31 cellular contexts compared by ENCODE assay signal in genomic region chr3:88775026-88775690, GRCh38.
"Had no signal": no experiment of that assay in that cellular context is flagged by ENCODE, and none has a peak within 500 bp of the region (broad histone marks: within the 10 kb centered on the region; RNA-seq: fewer than 3 reads in every experiment).

No MANE protein-coding gene starts in this region.

- H3K4me3 Mint-ChIP-seq: activated B cell treated with CpG ODN at 0.5 μM for 24 hours; activated CD4-positive, alpha-beta memory T cell treated with anti-CD3 and anti-CD28 coated beads for 36 hours; activated CD8-positive, alpha-beta memory T cell treated with anti-CD3 and anti-CD28 coated beads, Interleukin-2, amount 10 ng/mL, durations not matched to agents 7 days and 5 days; activated CD8-positive, alpha-beta T cell treated with anti-CD3 and anti-CD28 coated beads, Interleukin-2, amount 10 ng/mL, durations not matched to agents 7 days and 5 days; activated naive CD4-positive, alpha-beta T cell treated with anti-CD3 and anti-CD28 coated beads for 36 hours; activated naive CD8-positive, alpha-beta T cell treated with anti-CD3 and anti-CD28 coated beads, Interleukin-2, amount 10 ng/mL, durations not matched to agents 7 days and 5 days; activated T-helper 1 cell treated with anti-CD3 and anti-CD28 coated beads, Interleukin-12 subunit alpha, Interleukin-12 subunit beta, Interleukin-2, Interleukin-4 antibody, amounts not matched to agents 30 ng/mL and 10 ng/mL and 1 ng/mL, durations not matched to agents 14 hours and 24 hours and 36 hours; brain; central memory CD8-positive, alpha-beta T cell; dendritic cell treated with granulocyte-macrophage colony-stimulating factor and Interleukin-4, amounts not matched to agents 40 ng/mL and 50 ng/mL, for 4 days; endodermal cell; T-helper 17 cell; T-helper 2 cell treated with Interferon-gamma antibody and Interleukin-4, amounts not matched to agents 5 μg/mL and 100 μg/mL, for 36 hours had no signal

- H3K27ac ChIP-seq: ascending aorta, breast epithelium, coronary artery, dorsolateral prefrontal cortex, esophagus squamous epithelium, WERI-Rb-1 had no signal

- H3K27ac Mint-ChIP-seq: activated B cell treated with CpG ODN at 0.5 μM for 24 hours; activated CD4-positive, alpha-beta memory T cell treated with anti-CD3 and anti-CD28 coated beads for 36 hours; activated CD8-positive, alpha-beta memory T cell treated with anti-CD3 and anti-CD28 coated beads, Interleukin-2, amount 10 ng/mL, durations not matched to agents 7 days and 5 days; activated CD8-positive, alpha-beta T cell treated with anti-CD3 and anti-CD28 coated beads, Interleukin-2, amount 10 ng/mL, durations not matched to agents 7 days and 5 days; activated naive CD4-positive, alpha-beta T cell treated with anti-CD3 and anti-CD28 coated beads for 36 hours; activated naive CD4-positive, alpha-beta T cell treated with anti-CD3 and anti-CD28 coated beads, Interleukin-2, amount 50 U/mL, for 72 hours; activated naive CD8-positive, alpha-beta T cell treated with anti-CD3 and anti-CD28 coated beads, Interleukin-2, amount 10 ng/mL, durations not matched to agents 7 days and 5 days; activated T-helper 1 cell treated with anti-CD3 and anti-CD28 coated beads, Interleukin-12 subunit alpha, Interleukin-12 subunit beta, Interleukin-2, Interleukin-4 antibody, amounts not matched to agents 30 ng/mL and 10 ng/mL and 1 ng/mL, durations not matched to agents 14 hours and 24 hours and 36 hours; activated T-helper 2 cell treated with anti-CD3 and anti-CD28 coated beads, Interferon-gamma antibody, Interleukin-2, Interleukin-4, amounts not matched to agents 10 μg/mL and 5 μg/mL and 100 μg/mL, durations not matched to agents 14 hours and 24 hours and 36 hours; brain; dendritic cell treated with granulocyte-macrophage colony-stimulating factor and Interleukin-4, amounts not matched to agents 40 ng/mL and 50 ng/mL, for 4 days; endodermal cell; T-helper 17 cell; T-helper 2 cell treated with Interferon-gamma antibody and Interleukin-4, amounts not matched to agents 5 μg/mL and 100 μg/mL, for 36 hours had no signal

- H3K4me1 ChIP-seq: ascending aorta, breast epithelium, esophagus squamous epithelium had no signal

- H3K36me3 ChIP-seq: ascending aorta, breast epithelium, esophagus squamous epithelium, WERI-Rb-1 had no signal

- DNase-seq: activated B cell treated with CpG ODN at 0.5 μM for 24 hours; activated CD4-positive, alpha-beta memory T cell treated with anti-CD3 and anti-CD28 coated beads for 36 hours; activated CD4-positive, alpha-beta T cell treated with anti-CD3 and anti-CD28 coated beads for 48 hours; activated CD4-positive, alpha-beta T cell treated with anti-CD3 and anti-CD28 coated beads, Interleukin-2, amount 50 U/mL, for 1 hour; activated CD8-positive, alpha-beta memory T cell treated with anti-CD3 and anti-CD28 coated beads, Interleukin-2, amount 10 ng/mL, durations not matched to agents 7 days and 5 days; activated CD8-positive, alpha-beta memory T cell treated with anti-CD3 and anti-CD28 coated beads, Interleukin-2, amount 50 U/mL, for 4 hours; activated CD8-positive, alpha-beta T cell treated with anti-CD3 and anti-CD28 coated beads, Interleukin-2, amount 10 ng/mL, durations not matched to agents 7 days and 5 days; activated effector memory CD4-positive, alpha-beta T cell treated with anti-CD3 and anti-CD28 coated beads, Interleukin-2, amount 50 U/mL, for 16 hours; activated naive CD4-positive, alpha-beta T cell treated with anti-CD3 and anti-CD28 coated beads for 36 hours; activated naive CD8-positive, alpha-beta T cell treated with anti-CD3 and anti-CD28 coated beads, Interleukin-2, amount 10 ng/mL, durations not matched to agents 7 days and 5 days; activated T-cell treated with anti-CD3 and anti-CD28 coated beads, Interleukin-2, amount 50 U/mL, for 1 hour; activated T-cell treated with anti-CD3 and anti-CD28 coated beads, Interleukin-2, amount 50 U/mL, for 48 hours; dorsolateral prefrontal cortex; effector memory CD4-positive, alpha-beta T cell; endodermal cell; esophagus squamous epithelium; head of caudate nucleus; T-helper 1 cell; T-helper 17 cell; T1000; WERI-Rb-1 had no signal

- H3K4me3 ChIP-seq: ascending aorta, breast epithelium, coronary artery, dorsolateral prefrontal cortex, esophagus squamous epithelium had no signal

- H3K27me3 ChIP-seq: ascending aorta, breast epithelium, dorsolateral prefrontal cortex, esophagus squamous epithelium had no signal

- H3K9me3 ChIP-seq: ascending aorta, breast epithelium, esophagus squamous epithelium had no signal

- H3K4me1 Mint-ChIP-seq: activated B cell treated with CpG ODN at 0.5 μM for 24 hours; activated CD8-positive, alpha-beta memory T cell treated with anti-CD3 and anti-CD28 coated beads, Interleukin-2, amount 10 ng/mL, durations not matched to agents 7 days and 5 days; activated naive CD8-positive, alpha-beta T cell treated with anti-CD3 and anti-CD28 coated beads, Interleukin-2, amount 10 ng/mL, durations not matched to agents 7 days and 5 days; brain; central memory CD8-positive, alpha-beta T cell; endodermal cell; T-helper 17 cell had no signal

- H3K9me3 Mint-ChIP-seq: activated B cell treated with CpG ODN at 0.5 μM for 24 hours; activated T-helper 1 cell treated with anti-CD3 and anti-CD28 coated beads, Interleukin-12 subunit alpha, Interleukin-12 subunit beta, Interleukin-2, Interleukin-4 antibody, amounts not matched to agents 30 ng/mL and 10 ng/mL and 1 ng/mL, durations not matched to agents 14 hours and 24 hours and 36 hours had no signal

- H3K36me3 Mint-ChIP-seq: activated CD4-positive, alpha-beta memory T cell treated with anti-CD3 and anti-CD28 coated beads for 36 hours; activated CD8-positive, alpha-beta memory T cell treated with anti-CD3 and anti-CD28 coated beads, Interleukin-2, amount 10 ng/mL, durations not matched to agents 7 days and 5 days; activated naive CD4-positive, alpha-beta T cell treated with anti-CD3 and anti-CD28 coated beads, Interleukin-2, amount 50 U/mL, for 72 hours; activated naive CD8-positive, alpha-beta T cell treated with anti-CD3 and anti-CD28 coated beads, Interleukin-2, amount 10 ng/mL, durations not matched to agents 7 days and 5 days; brain had no signal

- H3K27me3 Mint-ChIP-seq: activated B cell treated with CpG ODN at 0.5 μM for 24 hours; activated CD4-positive, alpha-beta memory T cell treated with anti-CD3 and anti-CD28 coated beads for 36 hours; activated CD8-positive, alpha-beta memory T cell treated with anti-CD3 and anti-CD28 coated beads, Interleukin-2, amount 10 ng/mL, durations not matched to agents 7 days and 5 days; activated naive CD8-positive, alpha-beta T cell treated with anti-CD3 and anti-CD28 coated beads, Interleukin-2, amount 10 ng/mL, durations not matched to agents 7 days and 5 days; brain; central memory CD8-positive, alpha-beta T cell; dendritic cell treated with granulocyte-macrophage colony-stimulating factor and Interleukin-4, amounts not matched to agents 40 ng/mL and 50 ng/mL, for 4 days; T-helper 17 cell had no signal
